In the genomic region with DNA sequence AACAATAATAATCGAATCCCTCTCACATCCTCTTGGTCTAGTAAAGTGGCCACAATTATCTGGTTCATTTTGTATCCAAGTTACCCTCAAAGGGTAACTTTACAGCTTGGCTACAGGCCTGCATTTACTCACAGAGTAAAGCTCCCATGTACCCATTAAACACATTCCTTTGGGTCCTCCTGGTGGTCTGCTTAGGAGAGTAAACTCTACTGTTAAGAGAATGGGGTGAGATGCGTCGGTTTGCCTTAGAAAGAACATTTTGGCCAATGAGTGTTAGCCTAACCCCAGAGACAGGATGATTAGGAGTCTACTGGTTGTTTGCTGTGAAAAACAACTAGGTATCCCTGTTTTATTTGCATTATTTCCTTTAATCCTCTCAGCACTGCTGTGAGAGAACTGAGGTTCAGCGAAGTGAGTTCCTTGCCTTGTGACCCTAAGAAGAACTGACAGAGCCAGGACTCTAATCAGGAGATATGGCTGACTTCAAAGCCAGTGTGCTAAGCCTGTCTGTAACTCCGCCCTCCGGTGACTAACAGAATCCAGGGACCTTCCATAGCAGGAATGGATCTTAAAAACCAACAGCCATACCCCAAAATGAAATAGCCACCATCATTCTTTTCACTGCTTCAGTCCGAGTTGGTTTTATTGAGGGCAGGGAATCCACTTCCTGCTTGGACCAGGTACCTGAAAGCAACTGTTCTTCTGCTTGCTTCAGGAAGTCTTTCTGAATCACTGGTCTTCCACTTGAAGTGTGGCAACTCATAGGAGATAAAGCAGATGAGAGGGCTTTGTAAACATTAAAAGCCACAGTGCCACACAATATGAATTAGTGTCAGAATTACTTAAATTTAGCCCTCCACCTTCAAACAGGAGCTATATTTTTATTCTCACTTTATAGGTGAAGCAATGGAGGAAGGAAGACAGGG, we compare ENCODE assay signal across 19 cellular contexts.
DNase-seq lines count a peak whose midpoint lies in the region; ATAC-seq and TF ChIP-seq lines count a peak whose summit lies in the region.
"Had no signal": no experiment of that assay in that cellular context is flagged by ENCODE, and none has a peak within 500 bp of the region (broad histone marks: within the 10 kb centered on the region; RNA-seq: fewer than 3 reads in every experiment).

No MANE protein-coding gene starts in this region.

- TF ChIP-seq CTCF in esophagus muscularis mucosa (IDR thresholded peaks at IDR 0.05) (no peak), nephron progenitor cell (IDR thresholded peaks at IDR 0.05) (no peak)

- TF ChIP-seq EP300 in esophagus muscularis mucosa (IDR thresholded peaks at IDR 0.05), result no peak

- peaks cover 5% of the 10 kb centered on the region for H3K27me3 Mint-ChIP-seq in nephron progenitor cell (ENCODE audit: low read depth, poor library complexity)

- WGBS in esophagus muscularis mucosa, result 88% methylated on average over 7 of the region's 7 CpGs

- H3K9me3 Mint-ChIP-seq in nephron progenitor cell, result no peaks in the 10 kb centered on the region

- H3K27ac ChIP-seq in esophagus muscularis mucosa (replicated peaks in 1 of 4) (no peak overlapping the region), substantia nigra (ENCODE audit: low read depth, low read length, poor library complexity, severe bottlenecking) (no peak overlapping the region)
- H3K27ac ChIP-seq: A549, C4-2B, KMS-11 had no signal

- TF ChIP-seq POLR2A in esophagus muscularis mucosa (IDR thresholded peaks at IDR 0.05; ENCODE audit: low read depth), result no peak

- no peaks in the 10 kb centered on the region for H3K9me3 ChIP-seq in esophagus muscularis mucosa
- H3K9me3 ChIP-seq: A549 had no signal

- no peaks in the 10 kb centered on the region for H3K36me3 ChIP-seq in esophagus muscularis mucosa

- ATAC-seq in HG02759 (IDR thresholded peaks at IDR 0.05; ENCODE audit: unreplicated experiment), result no peak
- ATAC-seq: A549, Panc1 had no signal

- H3K36me3 Mint-ChIP-seq in nephron progenitor cell (ENCODE audit: low read depth), result no peaks in the 10 kb centered on the region

- H3K27ac Mint-ChIP-seq in nephron progenitor cell, result peak overlapping the region; percentile 9

- no peak overlapping the region for H3K4me3 Mint-ChIP-seq in nephron progenitor cell

- no peaks in the 10 kb centered on the region for H3K27me3 ChIP-seq in esophagus muscularis mucosa

- no peaks in the 10 kb centered on the region for H3K4me1 ChIP-seq in esophagus muscularis mucosa
- H3K4me1 ChIP-seq: A549 had no signal

- H3K4me1 Mint-ChIP-seq in nephron progenitor cell, result peaks cover 34% of the 10 kb centered on the region

- intact Hi-C loops in esophagus muscularis mucosa (cut with DNase I), result no loop called here

- DNase-seq in ELF-1 (ENCODE audit: low read depth, low spot score), result peak; percentile 47
- peak; percentile 54 for DNase-seq in SK-N-DZ (ENCODE audit: low spot score)
- DNase-seq in esophagus muscularis mucosa (ENCODE audit: extremely low spot score), result peak; percentile 66
- DNase-seq in nephron progenitor cell, result no peak
- no peak for DNase-seq in NCI-H146 (lab: John Stamatoyannopoulos, UW)
- no peak for DNase-seq in NCI-H2029 (lab: John Stamatoyannopoulos, UW)
- DNase-seq in substantia nigra (lab: John Stamatoyannopoulos, UW), result no peak
- DNase-seq: DMS 273 treated with DMSO at 0.1 percent for 48 hours, H7, NCI-H1048, NCI-H1436 treated with DMSO at 0.1 percent for 48 hours, NCI-H2081 treated with DMSO at 0.1 percent for 48 hours, NCI-H510A, NCI-H774 had no signal

- no peak overlapping the region for H3K4me3 ChIP-seq in esophagus muscularis mucosa
- H3K4me3 ChIP-seq: A549 had no signal

Comparison
In these comparisons a context has a peak if more than half of its experiments do, and no peak if none do; other contexts are left out.
1. DNase-seq: peak in ELF-1 (single experiment), SK-N-DZ (single experiment) and esophagus muscularis mucosa (single experiment); none in nephron progenitor cell (single experiment), NCI-H146 (single experiment), NCI-H2029 (single experiment) and substantia nigra (0 of 49).